22 cellular contexts compared by ENCODE assay signal in genomic region chr12:116377194-116377735, GRCh38.
DNase-seq lines count a peak whose midpoint lies in the region; ATAC-seq, FAIRE-seq and TF ChIP-seq lines count a peak whose summit lies in the region.
"Had no signal": no experiment of that assay in that cellular context is flagged by ENCODE, and none has a peak within 500 bp of the region (broad histone marks: within the 10 kb centered on the region; RNA-seq: fewer than 3 reads in every experiment).

No MANE protein-coding gene starts in this region.

- TF ChIP-seq EP300 in A549 (IDR thresholded peaks at IDR 0.05) = no peak

- TF ChIP-seq POLR2A in A549 (IDR thresholded peaks at IDR 0.05; ENCODE audit: low read length) = no peak
- TF ChIP-seq POLR2A in adrenal gland (IDR thresholded peaks at IDR 0.05) = no peak

- H3K4me3 Mint-ChIP-seq in HFFc6 = peak overlapping the region; percentile 69; the same call in 1 of the 2 replicates
- H3K4me3 Mint-ChIP-seq: CD4-positive, alpha-beta memory T cell had no signal

- no peaks in the 10 kb centered on the region for H3K27me3 ChIP-seq in RWPE2 (ENCODE audit: insufficient read depth, poor library complexity, severe bottlenecking)
- no peaks in the 10 kb centered on the region for H3K27me3 ChIP-seq in adrenal gland
- H3K27me3 ChIP-seq: BLaER1, SJCRH30 had no signal

- intact Hi-C loops in adrenal gland (cut with DNase I) = no loop called here

- H3K9me3 ChIP-seq in A549 (no peaks in the 10 kb centered on the region), RWPE2 (ENCODE audit: severe bottlenecking) (no peaks in the 10 kb centered on the region), adrenal gland (replicated peaks in 1 of 3) (no peaks in the 10 kb centered on the region)
- H3K9me3 ChIP-seq: BLaER1 had no signal

- DNase-seq in A549 (ENCODE audit: low read depth in 1 of 2, low spot score in 1 of 2) (no peak), HFFc6 (no peak), RWPE2 (ENCODE audit: low spot score) (no peak), left kidney (ENCODE audit: low read depth, low spot score) (peak; percentile 66), adrenal gland (no peak)
- DNase-seq: Calu3; CD4-positive, alpha-beta memory T cell; Kasumi-1; MM.1S; NCI-H1092; NCI-H1436 treated with DMSO at 0.1 percent for 48 hours; NCI-H2171; NCI-H446; NCI-H526 treated with DMSO at 0.1 percent for 48 hours; RPMI8226; SJCRH30 had no signal

- H3K4me3 ChIP-seq in A549 = no peak overlapping the region; the same call in 2 of the 3 replicates
- H3K4me3 ChIP-seq in RWPE2 (ENCODE audit: severe bottlenecking) = no peak overlapping the region
- no peak overlapping the region for H3K4me3 ChIP-seq in adrenal gland
- H3K4me3 ChIP-seq: BLaER1, GM12878, SJCRH30 had no signal

- TF ChIP-seq CTCF in A549 (IDR thresholded peaks at IDR 0.05) (no peak), HFFc6 (IDR thresholded peaks at IDR 0.05) (no peak), RWPE2 (IDR thresholded peaks at IDR 0.05; ENCODE audit: poor library complexity, severe bottlenecking) (no peak), adrenal gland (IDR thresholded peaks at IDR 0.05) (no peak)

- peaks cover 80% of the 10 kb centered on the region for H3K4me1 ChIP-seq in A549
- peaks cover 26% of the 10 kb centered on the region for H3K4me1 ChIP-seq in RWPE2 (ENCODE audit: insufficient read depth, poor library complexity, severe bottlenecking)
- peaks cover 0 to 6% of the 10 kb centered on the region in 2 donors for H3K4me1 ChIP-seq in adrenal gland (replicated peaks in 1 of 2)
- H3K4me1 ChIP-seq: BLaER1 had no signal

- peak overlapping the region; percentile 76 for H3K4me2 ChIP-seq in A549
- H3K4me2 ChIP-seq: BLaER1 had no signal

- H3K4me1 Mint-ChIP-seq in HFFc6 (ENCODE audit: low read depth) = peaks cover 72% of the 10 kb centered on the region

- H3K36me3 ChIP-seq in RWPE2 (ENCODE audit: low read depth) (no peaks in the 10 kb centered on the region), adrenal gland (replicated peaks in 1 of 2) (no peaks in the 10 kb centered on the region)
- H3K36me3 ChIP-seq: BLaER1, SJCRH30 had no signal

- H3K36me3 Mint-ChIP-seq in HFFc6 (ENCODE audit: low read depth) = no peaks in the 10 kb centered on the region; the same call in 1 of the 2 replicates
- H3K36me3 Mint-ChIP-seq: CD4-positive, alpha-beta memory T cell had no signal

- H3K27ac ChIP-seq in A549 = peak overlapping the region; percentile 99
- peak overlapping the region; percentile 57 for H3K27ac ChIP-seq in RWPE2 (ENCODE audit: poor library complexity, severe bottlenecking)
- H3K27ac ChIP-seq in adrenal gland = no peak overlapping the region
- H3K27ac ChIP-seq: BLaER1, SJCRH30 had no signal

- no peak for TF ChIP-seq RAD21 in A549 (conservative IDR thresholded peaks at IDR 0.05 in 1 of 2, IDR thresholded peaks at IDR 0.05 in 1 of 2)

- no peak; a peak in 1 of 6 replicates for ATAC-seq in A549
- no peak for ATAC-seq in RWPE2 (ENCODE audit: low read depth)
- ATAC-seq in HG02885 (IDR thresholded peaks at IDR 0.05; ENCODE audit: poor library complexity, unreplicated experiment) = no peak
- ATAC-seq in HG02973 (IDR thresholded peaks at IDR 0.05; ENCODE audit: unreplicated experiment) = no peak
- ATAC-seq in GM19035 (IDR thresholded peaks at IDR 0.05; ENCODE audit: unreplicated experiment) = no peak
- ATAC-seq: GM12878 had no signal

- H3K27me3 Mint-ChIP-seq in HFFc6 (ENCODE audit: insufficient read depth) = peaks cover 4% of the 10 kb centered on the region
- H3K27me3 Mint-ChIP-seq: CD4-positive, alpha-beta memory T cell had no signal

- CTCF ChIA-PET in A549 (lab: Yijun Ruan, JAX) = interaction anchor here (1.0 to 2.2 kb wide), 4 partner anchors 8 to 16 kb away, joined by 3 to 8 read pairs (median 4); no protein-coding TSS in a partner anchor

- H3K27ac Mint-ChIP-seq in HFFc6 = peak overlapping the region; percentile 92
- H3K27ac Mint-ChIP-seq: CD4-positive, alpha-beta memory T cell had no signal

- FAIRE-seq in A549 (lab: Jason Lieb, UNC) = no peak
- FAIRE-seq: GM12878, H54 had no signal

- WGBS in A549 (ENCODE audit: missing lambda C conversion rate) = 73% methylated on average over 12 of the region's 12 CpGs
- WGBS in adrenal gland, 4 donors = 79 to 93% (median 87%) methylated on average over 12 of the region's 12 CpGs

- no peaks in the 10 kb centered on the region; the same call in 1 of the 2 replicates for H3K9me3 Mint-ChIP-seq in HFFc6

- POLR2A ChIA-PET in A549 (lab: Yijun Ruan, JAX) = no interaction called here

TF ChIP-seq in A549, 52 proteins besides CTCF, POLR2A, EP300 and RAD21:
- peak; percentile 19; the same call in 1 of the 2 replicates for TF ChIP-seq E2F6 (IDR thresholded peaks at IDR 0.05; ENCODE audit: borderline replicate concordance, low read depth)
- TF ChIP-seq ZNF302 (CRISPR knock-in tag; IDR thresholded peaks at IDR 0.05) = 0 out of 2 replicates have a peak, but pooled peaks have one; percentile 45
- 0 out of 2 replicates have a peak, but pooled peaks have one; percentile 26 for TF ChIP-seq FOSB (CRISPR knock-in tag; IDR thresholded peaks at IDR 0.05)
- no peak for TF ChIP-seq BHLHE40 (IDR thresholded peaks at IDR 0.05; ENCODE audit: low read depth, low read length)
TF ChIP-seq in A549: peak in this region for 3.

Comparison
In these comparisons a context has a peak if more than half of its experiments do, and no peak if none do; other contexts are left out.
1. H3K27ac ChIP-seq: peak in A549 (2 of 2) and RWPE2 (single experiment); none in adrenal gland (0 of 5).